Comparison of ENCODE assay signal across 8 cellular contexts in genomic region chr5:40486437-40487270, GRCh38.
DNase-seq lines count a peak whose midpoint lies in the region; ATAC-seq, FAIRE-seq and TF ChIP-seq lines count a peak whose summit lies in the region.

No MANE protein-coding gene starts in this region.

- H3K27me3 Mint-ChIP-seq in CD4-positive, CD25-positive, alpha-beta regulatory T cell, result no peaks in the 10 kb centered on the region
- H3K27me3 Mint-ChIP-seq in activated CD4-positive, alpha-beta memory T cell treated with anti-CD3 and anti-CD28 coated beads, Interleukin-2, amount 10 ng/mL, durations not matched to agents 7 days and 5 days, result no peaks in the 10 kb centered on the region

- intact Hi-C loops in testis (cut with DNase I; ENCODE audit: low total_unique reads), result no loop called here

- ATAC-seq in CD4-positive, CD25-positive, alpha-beta regulatory T cell (ENCODE audit: low read depth in 2 of 2), result peak; percentile 78 to 81
- ATAC-seq in GM21529 (IDR thresholded peaks at IDR 0.05; ENCODE audit: unreplicated experiment), result peak; percentile 40

- H3K27ac Mint-ChIP-seq in CD4-positive, CD25-positive, alpha-beta regulatory T cell, result peak overlapping the region in 2 of 3 donors; percentile 65 to 77
- H3K27ac Mint-ChIP-seq in activated CD4-positive, alpha-beta memory T cell treated with anti-CD3 and anti-CD28 coated beads, Interleukin-2, amount 10 ng/mL, durations not matched to agents 7 days and 5 days, result peak overlapping the region; percentile 88

- H3K9me3 Mint-ChIP-seq in CD4-positive, CD25-positive, alpha-beta regulatory T cell, result no peaks in the 10 kb centered on the region
- H3K9me3 Mint-ChIP-seq in activated CD4-positive, alpha-beta memory T cell treated with anti-CD3 and anti-CD28 coated beads, Interleukin-2, amount 10 ng/mL, durations not matched to agents 7 days and 5 days, result no peaks in the 10 kb centered on the region

- peak overlapping the region in 1 of 4 donors; percentile 7 for H3K4me3 Mint-ChIP-seq in CD4-positive, CD25-positive, alpha-beta regulatory T cell
- peak overlapping the region; percentile 14 for H3K4me3 Mint-ChIP-seq in activated CD4-positive, alpha-beta memory T cell treated with anti-CD3 and anti-CD28 coated beads, Interleukin-2, amount 10 ng/mL, durations not matched to agents 7 days and 5 days

- CTCF ChIA-PET in activated CD4-positive, alpha-beta memory T cell treated with anti-CD3 and anti-CD28 coated beads, Interleukin-2, amount 10 ng/mL, durations not matched to agents 7 days and 5 days (lab: Charles Lee), result interaction anchor here (0.9 to 1.2 kb wide), 3 partner anchors 101 to 329 kb away, joined by 3 read pairs; no protein-coding TSS in a partner anchor

- no peaks in the 10 kb centered on the region for H3K36me3 ChIP-seq in CD4-positive, CD25-positive, alpha-beta regulatory T cell (ENCODE audit: control insufficient read depth, insufficient read depth, low read length)
- no peaks in the 10 kb centered on the region for H3K36me3 ChIP-seq in KOPT-K1 (ENCODE audit: insufficient read depth, low read length)
- no peaks in the 10 kb centered on the region for H3K36me3 ChIP-seq in testis (ENCODE audit: low read depth, missing control alignments)

- H3K4me1 Mint-ChIP-seq in CD4-positive, CD25-positive, alpha-beta regulatory T cell, result peaks cover 8 to 56% (median 27%) of the 10 kb centered on the region in 4 donors
- H3K4me1 Mint-ChIP-seq in activated CD4-positive, alpha-beta memory T cell treated with anti-CD3 and anti-CD28 coated beads, Interleukin-2, amount 10 ng/mL, durations not matched to agents 7 days and 5 days, result peaks cover 80% of the 10 kb centered on the region

- H3K4me1 ChIP-seq in CD4-positive, CD25-positive, alpha-beta regulatory T cell (ENCODE audit: control insufficient read depth, insufficient read depth, low read length, poor library complexity, severe bottlenecking), result peaks cover 17% of the 10 kb centered on the region
- no peaks in the 10 kb centered on the region for H3K4me1 ChIP-seq in testis

- no peak for TF ChIP-seq POLR2A in testis (IDR thresholded peaks at IDR 0.05)

- H3K9me3 ChIP-seq in CD4-positive, CD25-positive, alpha-beta regulatory T cell (ENCODE audit: control insufficient read depth in 2 of 2, low read length in 2 of 2), result no peaks in the 10 kb centered on the region
- no peaks in the 10 kb centered on the region for H3K9me3 ChIP-seq in KOPT-K1 (ENCODE audit: insufficient read depth, low read length, poor library complexity, severe bottlenecking)
- no peaks in the 10 kb centered on the region for H3K9me3 ChIP-seq in testis

- FAIRE-seq in islet of Langerhans (lab: Jason Lieb, UNC), result peak; percentile 95

- POLR2A ChIA-PET in activated CD4-positive, alpha-beta memory T cell treated with anti-CD3 and anti-CD28 coated beads, Interleukin-2, amount 10 ng/mL, durations not matched to agents 7 days and 5 days (lab: Charles Lee), result interaction anchor here (0.6 to 4.7 kb wide), 13 partner anchors 45 to 209 kb away, joined by 3 to 23 read pairs (median 4); partner anchors contain the start of gene PTGER4

- H3K4me3 ChIP-seq in CD4-positive, CD25-positive, alpha-beta regulatory T cell (ENCODE audit: low read depth, low read length), result peak overlapping the region; percentile 47
- no peak overlapping the region for H3K4me3 ChIP-seq in testis

- H3K27me3 ChIP-seq in CD4-positive, CD25-positive, alpha-beta regulatory T cell (ENCODE audit: control insufficient read depth, insufficient read depth, low read length), result no peaks in the 10 kb centered on the region
- H3K27me3 ChIP-seq in testis, result no peaks in the 10 kb centered on the region

- 78 to 91% methylated on average over 4 of the region's 4 CpGs for WGBS in testis, 2 donors

- peak; percentile 55 to 85 (median 67) for DNase-seq in CD4-positive, CD25-positive, alpha-beta regulatory T cell
- DNase-seq in activated CD4-positive, alpha-beta memory T cell treated with anti-CD3 and anti-CD28 coated beads, Interleukin-2, amount 10 ng/mL, durations not matched to agents 7 days and 5 days, result peak; percentile 71
- peak; percentile 23 for DNase-seq in testis
- no peak for DNase-seq in NCI-H2107 (lab: John Stamatoyannopoulos, UW)
- no peak for DNase-seq in DMS53 treated with DMSO at 0.1 percent for 48 hours (lab: John Stamatoyannopoulos, UW; ENCODE audit: unreplicated experiment)

- H3K27ac ChIP-seq in CD4-positive, CD25-positive, alpha-beta regulatory T cell (ENCODE audit: insufficient read depth, low read length, poor library complexity, severe bottlenecking), result peak overlapping the region; percentile 66
- H3K27ac ChIP-seq in KOPT-K1 (ENCODE audit: low read depth, low read length, poor library complexity, severe bottlenecking) (peak overlapping the region; percentile 75), testis (no peak overlapping the region)

- no peak for TF ChIP-seq CTCF in testis (IDR thresholded peaks at IDR 0.05)

- no peaks in the 10 kb centered on the region for H3K36me3 Mint-ChIP-seq in CD4-positive, CD25-positive, alpha-beta regulatory T cell
- peaks cover 11% of the 10 kb centered on the region for H3K36me3 Mint-ChIP-seq in activated CD4-positive, alpha-beta memory T cell treated with anti-CD3 and anti-CD28 coated beads, Interleukin-2, amount 10 ng/mL, durations not matched to agents 7 days and 5 days (ENCODE audit: low read depth)

Comparison
In these comparisons a context has a peak if more than half of its experiments do, and no peak if none do; other contexts are left out.
1. DNase-seq: peak in CD4-positive, CD25-positive, alpha-beta regulatory T cell (3 of 3), activated CD4-positive, alpha-beta memory T cell treated with anti-CD3 and anti-CD28 coated beads, Interleukin-2, amount 10 ng/mL, durations not matched to agents 7 days and 5 days (single experiment) and testis (single experiment); none in NCI-H2107 (single experiment) and DMS53 treated with DMSO at 0.1 percent for 48 hours (single experiment).
2. H3K27ac ChIP-seq: peak in CD4-positive, CD25-positive, alpha-beta regulatory T cell (single experiment) and KOPT-K1 (single experiment); none in testis (0 of 2).